In genomic region chr6:79048611-79049010, GRCh38 we compare ENCODE assay signal across 8 cellular contexts. TPM values are rescaled to one million over a fixed set of nuclear protein-coding genes. Genes with fewer than 3 reads are reported as not detected.
A peak's percentile ranks its signal among the peaks of the same experiment; 100 is the strongest.
DNase-seq lines count a peak whose midpoint lies in the region; ATAC-seq, FAIRE-seq and TF ChIP-seq lines count a peak whose summit lies in the region.
"Had no signal": no experiment of that assay in that cellular context is flagged by ENCODE, and none has a peak within 500 bp of the region (broad histone marks: within the 10 kb centered on the region; RNA-seq: fewer than 3 reads in every experiment).

No MANE protein-coding gene starts in this region.

- in situ Hi-C loops in GM12878 (cut with MboI), result no loop called here

- H3K9me3 ChIP-seq in GM12878 (replicated peaks; ENCODE audit: control insufficient read depth, insufficient read depth, low read length) (no peaks in the 10 kb centered on the region; the same call in 2 of the 3 replicates), spleen (peaks cover 0 to 5% (median 0%) of the 10 kb centered on the region in 8 donors)

- no peak overlapping the region for H3K4me2 ChIP-seq in GM12878 (ENCODE audit: control insufficient read depth, insufficient read depth)

- no peak for TF ChIP-seq EP300 in GM12878 (IDR thresholded peaks at IDR 0.05; ENCODE audit: borderline replicate concordance in 1 of 2, control insufficient read depth in 1 of 2, low read depth in 2 of 2, low read length in 2 of 2)

- peaks cover 22% of the 10 kb centered on the region for H3K4me1 Mint-ChIP-seq in mesothelial cell of epicardium

- peaks cover 11% of the 10 kb centered on the region for H3K9me3 Mint-ChIP-seq in mesothelial cell of epicardium

- CTCF ChIA-PET in GM12878 (lab: Yijun Ruan, JAX), result interaction anchor here (0.7 to 1.2 kb wide), 4 partner anchors 13 to 1549 kb away, joined by 3 to 7 read pairs (median 4); no protein-coding TSS in a partner anchor

- DNase-seq in EH (ENCODE audit: low read depth) (peak; percentile 36), LHCN-M2 (ENCODE audit: low read depth) (peak; percentile 38), GM12878 (ENCODE audit: low read depth, low spot score) (no peak), mesothelial cell of epicardium (ENCODE audit: low spot score in 2 of 2, unreplicated experiment in 2 of 2) (no peak), spleen (no peak), SKM-1 (lab: John Stamatoyannopoulos, UW; ENCODE audit: unreplicated experiment) (no peak)
- no peak for DNase-seq in activated CD4-positive, CD25-positive, alpha-beta regulatory T cell treated with anti-CD3 and anti-CD28 coated beads, Interleukin-2, amount 50 U/mL, for 72 hours

- FAIRE-seq in GM12878 (lab: Jason Lieb, UNC), result no peak

- POLR2A ChIA-PET in GM12878 (lab: Charles Lee), result interaction anchor here (1.6 kb wide), 1 partner anchor 16 kb away, joined by 5 read pairs; no protein-coding TSS in a partner anchor

- SMC1A ChIA-PET in GM12878 (lab: Charles Lee; ENCODE audit: uncharacterized antibody, unreplicated experiment), result interaction anchor here (1.0 to 1.6 kb wide), 3 partner anchors 10 to 14 kb away, joined by 3 to 5 read pairs (median 4); no protein-coding TSS in a partner anchor

- H3K79me2 ChIP-seq in GM12878 (ENCODE audit: control insufficient read depth, insufficient read depth, low read length), result peaks cover 1% of the 10 kb centered on the region

- H3K36me3 ChIP-seq in GM12878 (ENCODE audit: control insufficient read depth in 2 of 2, insufficient read depth in 2 of 2, low read length in 1 of 2) (peaks cover 1 to 3% of the 10 kb centered on the region in 2 experiments; a peak in 3 of 4 replicates), spleen (peaks cover 0 to 61% (median 25%) of the 10 kb centered on the region in 6 donors)

- H2AFZ ChIP-seq in GM12878 (ENCODE audit: control insufficient read depth, low read depth, low read length), result no peak overlapping the region

- TF ChIP-seq CTCF in GM12878 (IDR thresholded peaks at IDR 0.05 in 2 of 3, conservative IDR thresholded peaks at IDR 0.05 in 1 of 3; ENCODE audit: control insufficient read depth in 2 of 3, extremely low read depth in 1 of 3, insufficient read depth in 1 of 3, low read depth in 3 of 3, low read length in 3 of 3) (peak; percentile 7 to 43 (median 39); a peak in 3 of 6 replicates), mesothelial cell of epicardium (IDR thresholded peaks at IDR 0.05; ENCODE audit: unreplicated experiment) (peak; percentile 38), spleen (IDR thresholded peaks at IDR 0.05 in 8 of 11, conservative IDR thresholded peaks at IDR 0.05 in 3 of 11) (peak in 5 of 11 experiments; percentile 18 to 44 (median 31))

- H3K4me1 ChIP-seq in GM12878 (ENCODE audit: control insufficient read depth, insufficient read depth, low read length) (no peaks in the 10 kb centered on the region), spleen (peaks cover 0 to 15% (median 3%) of the 10 kb centered on the region in 6 donors)

- no peaks in the 10 kb centered on the region for H3K27me3 ChIP-seq in GM12878 (replicated peaks in 1 of 2; ENCODE audit: control insufficient read depth in 2 of 2, insufficient read depth in 2 of 2, low read length in 1 of 2)
- no peaks in the 10 kb centered on the region for H3K27me3 ChIP-seq in spleen (replicated peaks in 1 of 7)

- H3K4me3 ChIP-seq in GM12878 (no peak overlapping the region), spleen (no peak overlapping the region)

- H3K36me3 Mint-ChIP-seq in mesothelial cell of epicardium, result peaks cover 42% of the 10 kb centered on the region

- RAD21 ChIA-PET in GM12878 (lab: Charles Lee; ENCODE audit: unreplicated experiment), result interaction anchor here (1.0 kb wide), 1 partner anchor 23 kb away, joined by 3 read pairs; no protein-coding TSS in a partner anchor

- no peak overlapping the region for H3K4me3 Mint-ChIP-seq in mesothelial cell of epicardium

- H3K27ac ChIP-seq in GM12878 (ENCODE audit: control insufficient read depth, insufficient read depth) (no peak overlapping the region), spleen (no peak overlapping the region)
- H3K27ac ChIP-seq: epithelial cell of prostate had no signal

- 98% methylated on average over 2 of the region's 2 CpGs for WGBS in GM12878 (ENCODE audit: insufficient coverage, insufficient replicate concordance, low lambda C conversion rate, missing lambda C conversion rate)
- 92 to 99% (median 98%) methylated on average over 2 of the region's 2 CpGs for whole genome bisulfite sequencing in spleen, 5 donors

- TF ChIP-seq POLR2A in GM12878 (IDR thresholded peaks at IDR 0.05; ENCODE audit: low read depth, low read length) (no peak), spleen (IDR thresholded peaks at IDR 0.05) (no peak)

- ATAC-seq in GM12878, result peak; percentile 60

- H3K27me3 Mint-ChIP-seq in mesothelial cell of epicardium (ENCODE audit: low read depth), result no peaks in the 10 kb centered on the region

- no peak for TF ChIP-seq RAD21 in GM12878 (IDR thresholded peaks at IDR 0.05; ENCODE audit: insufficient read depth, low read depth, low read length)

- no peak overlapping the region for H3K9ac ChIP-seq in GM12878 (ENCODE audit: control insufficient read depth, insufficient read depth, low read length)

- BruUV-seq in GM12878 (replicated peaks; lab: Mats Ljungman, UMichigan), result no TSS peak

- H3K27ac Mint-ChIP-seq in mesothelial cell of epicardium, result no peak overlapping the region

- intact Hi-C loops in GM12878 (cut with micrococcal nuclease; ENCODE audit: unreplicated experiment), result no loop called here
- intact Hi-C loops in spleen (cut with DNase I; ENCODE audit: low total_unique reads), result no loop called here

- no peaks in the 10 kb centered on the region for H4K20me1 ChIP-seq in GM12878 (ENCODE audit: control insufficient read depth, insufficient read depth)

TF ChIP-seq in GM12878, 131 proteins besides CTCF, POLR2A, EP300 and RAD21:
- TF ChIP-seq ESRRA (IDR thresholded peaks at IDR 0.05; ENCODE audit: low read length) (no peak), RAD51 (IDR thresholded peaks at IDR 0.05) (no peak), STAT3 (IDR thresholded peaks at IDR 0.05; ENCODE audit: low read depth, low read length) (no peak), E2F8 (IDR thresholded peaks at IDR 0.05; ENCODE audit: low read depth, partially characterized antibody) (no peak), SRF (IDR thresholded peaks at IDR 0.05; ENCODE audit: low read depth in 2 of 2, low read length in 2 of 2) (no peak), SREBF2 (IDR thresholded peaks at IDR 0.05; ENCODE audit: low read length) (no peak), PML (IDR thresholded peaks at IDR 0.05; ENCODE audit: low read length) (no peak), SMC3 (IDR thresholded peaks at IDR 0.05; ENCODE audit: borderline replicate concordance, low read length) (no peak), GABPA (IDR thresholded peaks at IDR 0.05; ENCODE audit: low read depth) (no peak)

RNA-seq across cellular contexts. Expression of gene PHIP, which starts 29.4 kb away (rescaled TPM):
- total RNA-seq in LHCN-M2 (2014; rRNA removed) (20.1 and 23.7 TPM in 2 replicates), GM12878 (2014; rRNA removed) (22.6 and 28.1 TPM in 2 replicates), GM12878 (2014; rRNA removed; fragmentation: Illumina TruSeq; extraction: Trizol) (34.6 and 36.3 TPM in 2 replicates), GM12878 (2021) (25.2 and 26.5 TPM in 2 replicates), mesothelial cell of epicardium (45.5 to 46.9 TPM (median 46.2 TPM) in 3 replicates), spleen (10 to 100 TPM; 34.4 to 51.3 (median 38.5) TPM)
- polyA plus RNA-seq in LHCN-M2 (2012), result 3.4 TPM
- total RNA-seq in GM12878 (2013; cell fraction: nucleolus; rRNA removed), result 117 and 124 TPM in 2 replicates
- polyA plus RNA-seq in GM12878 (2011; ENCODE audit: low read depth), result 7.6 TPM
- polyA plus RNA-seq in GM12878 (2011; rRNA removed) (15.3 and 24.3 TPM in 2 replicates), GM12878 (2014; fragmentation: Illumina TruSeq; extraction: Trizol) (25.7 and 33.7 TPM in 2 replicates), GM12878 (2014; fragmentation: Nextera tagmentation; extraction: Ambion mirVana) (1 to 10 TPM; 8.5 to 9.8 TPM), GM12878 (2014; rRNA removed) (11.2 and 12.2 TPM in 2 replicates), GM12878 (2016; fragmentation: Nextera tagmentation; extraction: Ambion mirVana) (10 to 100 TPM; 17.0 to 18.8 TPM), spleen (1 to 10 TPM; 7.8 to 9.8 (median 8.2) TPM)
- 4.8 and 5.6 TPM in 2 replicates for polyA plus RNA-seq in GM12878 (2011; cell fraction: cytosol; rRNA removed)
- polyA plus RNA-seq in GM12878 (2011; cell fraction: nucleus; rRNA removed), result 34.4 and 39.4 TPM in 2 replicates
- polyA plus RNA-seq in GM12878 (2012), result 14.1 and 17.0 TPM in 2 replicates
- 28.4 and 41.4 TPM in 2 replicates for polyA minus RNA-seq in GM12878 (2011; rRNA and poly(A)+ RNA removed)
- polyA minus RNA-seq in GM12878 (2011; cell fraction: cytosol; rRNA and poly(A)+ RNA removed), result 12.8 and 15.9 TPM in 2 replicates
- 62.6 and 76.3 TPM in 2 replicates for polyA minus RNA-seq in GM12878 (2011; cell fraction: nucleus; rRNA and poly(A)+ RNA removed)

Comparison
In these comparisons a context has a peak if more than half of its experiments do, and no peak if none do; other contexts are left out.
1. DNase-seq: peak in EH (single experiment) and LHCN-M2 (single experiment); none in GM12878 (single experiment), mesothelial cell of epicardium (0 of 2), spleen (single experiment), activated CD4-positive, CD25-positive, alpha-beta regulatory T cell treated with anti-CD3 and anti-CD28 coated beads, Interleukin-2, amount 50 U/mL, for 72 hours (single experiment) and SKM-1 (single experiment).